Comparison of ENCODE assay signal across 9 cellular contexts in genomic region chr17:45299311-45299710, GRCh38. TPM values are rescaled to one million over a fixed set of nuclear protein-coding genes. Genes with fewer than 3 reads are reported as not detected.
DNase-seq lines count a peak whose midpoint lies in the region; ATAC-seq and FAIRE-seq lines count a peak whose summit lies in the region.
"Had no signal": no experiment of that assay in that cellular context is flagged by ENCODE, and none has a peak within 500 bp of the region (broad histone marks: within the 10 kb centered on the region; RNA-seq: fewer than 3 reads in every experiment).

No MANE protein-coding gene starts in this region.

- H3K36me3 ChIP-seq in CD4-positive, CD25-positive, alpha-beta regulatory T cell (ENCODE audit: control insufficient read depth, insufficient read depth, low read length): peaks cover 25% of the 10 kb centered on the region
- H3K36me3 ChIP-seq: thoracic aorta had no signal

- no peaks in the 10 kb centered on the region for H3K9me3 Mint-ChIP-seq in CD4-positive, CD25-positive, alpha-beta regulatory T cell
- no peaks in the 10 kb centered on the region for H3K9me3 Mint-ChIP-seq in dendritic cell treated with granulocyte-macrophage colony-stimulating factor and Interleukin-4, amounts not matched to agents 40 ng/mL and 50 ng/mL, for 4 days
- H3K9me3 Mint-ChIP-seq in natural killer cell treated with Interleukin-12 subunit alpha and Interleukin-12 subunit beta and Interleukin-15 and Interleukin-18, amount 100 ng/mL, for 72 hours: no peaks in the 10 kb centered on the region

- no peaks in the 10 kb centered on the region for H3K27me3 ChIP-seq in CD4-positive, CD25-positive, alpha-beta regulatory T cell (ENCODE audit: control insufficient read depth, insufficient read depth, low read length)

- H3K9me3 ChIP-seq in CD4-positive, CD25-positive, alpha-beta regulatory T cell (ENCODE audit: control insufficient read depth in 2 of 2, low read length in 2 of 2): no peaks in the 10 kb centered on the region
- H3K9me3 ChIP-seq: thoracic aorta had no signal

- intact Hi-C loops in dendritic cell treated with granulocyte-macrophage colony-stimulating factor and Interleukin-4, amounts not matched to agents 40 ng/mL and 50 ng/mL, for 4 days (cut with micrococcal nuclease): no loop called here

- no peak for DNase-seq in CD4-positive, CD25-positive, alpha-beta regulatory T cell
- DNase-seq in MV-4-11 (lab: John Stamatoyannopoulos, UW) (peak; percentile 83), OCI-M1 (lab: John Stamatoyannopoulos, UW) (no peak), HTR-8/SVneo (ENCODE audit: insufficient read length, low spot score) (no peak), T1000 (lab: John Stamatoyannopoulos, UW) (no peak)
- no peak for DNase-seq in natural killer cell treated with Interleukin-12 subunit alpha and Interleukin-12 subunit beta and Interleukin-15 and Interleukin-18, amount 100 ng/mL, for 72 hours (ENCODE audit: low spot score)

- peak overlapping the region in 2 of 3 donors; percentile 2 to 82 for H3K27ac Mint-ChIP-seq in CD4-positive, CD25-positive, alpha-beta regulatory T cell
- H3K27ac Mint-ChIP-seq in dendritic cell treated with granulocyte-macrophage colony-stimulating factor and Interleukin-4, amounts not matched to agents 40 ng/mL and 50 ng/mL, for 4 days: peak overlapping the region; percentile 68
- peak overlapping the region; percentile 86 to 97 for H3K27ac Mint-ChIP-seq in natural killer cell treated with Interleukin-12 subunit alpha and Interleukin-12 subunit beta and Interleukin-15 and Interleukin-18, amount 100 ng/mL, for 72 hours

- H3K4me1 Mint-ChIP-seq in CD4-positive, CD25-positive, alpha-beta regulatory T cell: peaks cover 41 to 95% (median 64%) of the 10 kb centered on the region in 4 donors
- H3K4me1 Mint-ChIP-seq in dendritic cell treated with granulocyte-macrophage colony-stimulating factor and Interleukin-4, amounts not matched to agents 40 ng/mL and 50 ng/mL, for 4 days (ENCODE audit: low read depth): peaks cover 84% of the 10 kb centered on the region
- peaks cover 66 to 67% of the 10 kb centered on the region in 2 donors for H3K4me1 Mint-ChIP-seq in natural killer cell treated with Interleukin-12 subunit alpha and Interleukin-12 subunit beta and Interleukin-15 and Interleukin-18, amount 100 ng/mL, for 72 hours (ENCODE audit: low read depth in 2 of 2)

- no peak overlapping the region for H3K4me3 ChIP-seq in CD4-positive, CD25-positive, alpha-beta regulatory T cell (ENCODE audit: low read depth, low read length)
- H3K4me3 ChIP-seq: thoracic aorta had no signal

- H3K4me1 ChIP-seq in CD4-positive, CD25-positive, alpha-beta regulatory T cell (ENCODE audit: control insufficient read depth, insufficient read depth, low read length, poor library complexity, severe bottlenecking): peaks cover 70% of the 10 kb centered on the region

- peaks cover 14% of the 10 kb centered on the region for H3K36me3 Mint-ChIP-seq in CD4-positive, CD25-positive, alpha-beta regulatory T cell
- H3K36me3 Mint-ChIP-seq in dendritic cell treated with granulocyte-macrophage colony-stimulating factor and Interleukin-4, amounts not matched to agents 40 ng/mL and 50 ng/mL, for 4 days (ENCODE audit: low read depth): peaks cover 66% of the 10 kb centered on the region
- H3K36me3 Mint-ChIP-seq in natural killer cell treated with Interleukin-12 subunit alpha and Interleukin-12 subunit beta and Interleukin-15 and Interleukin-18, amount 100 ng/mL, for 72 hours: peaks cover 7% of the 10 kb centered on the region

- ATAC-seq in CD4-positive, CD25-positive, alpha-beta regulatory T cell (ENCODE audit: low read depth in 2 of 2): no peak
- ATAC-seq in natural killer cell treated with Interleukin-12 subunit alpha and Interleukin-12 subunit beta and Interleukin-15 and Interleukin-18, amount 100 ng/mL, for 72 hours: no peak
- no peak for ATAC-seq in HG03457 (IDR thresholded peaks at IDR 0.05; ENCODE audit: unreplicated experiment)

- no peak for FAIRE-seq in HTR-8/SVneo (lab: Jason Lieb, UNC)

- H3K27me3 Mint-ChIP-seq in CD4-positive, CD25-positive, alpha-beta regulatory T cell: no peaks in the 10 kb centered on the region
- H3K27me3 Mint-ChIP-seq in dendritic cell treated with granulocyte-macrophage colony-stimulating factor and Interleukin-4, amounts not matched to agents 40 ng/mL and 50 ng/mL, for 4 days: no peaks in the 10 kb centered on the region
- no peaks in the 10 kb centered on the region for H3K27me3 Mint-ChIP-seq in natural killer cell treated with Interleukin-12 subunit alpha and Interleukin-12 subunit beta and Interleukin-15 and Interleukin-18, amount 100 ng/mL, for 72 hours

- H3K4me3 Mint-ChIP-seq in CD4-positive, CD25-positive, alpha-beta regulatory T cell: peak overlapping the region in 3 of 4 donors; percentile 2 to 50 (median 50)
- no peak overlapping the region for H3K4me3 Mint-ChIP-seq in dendritic cell treated with granulocyte-macrophage colony-stimulating factor and Interleukin-4, amounts not matched to agents 40 ng/mL and 50 ng/mL, for 4 days
- no peak overlapping the region for H3K4me3 Mint-ChIP-seq in natural killer cell treated with Interleukin-12 subunit alpha and Interleukin-12 subunit beta and Interleukin-15 and Interleukin-18, amount 100 ng/mL, for 72 hours

- H3K27ac ChIP-seq in CD4-positive, CD25-positive, alpha-beta regulatory T cell (ENCODE audit: insufficient read depth, low read length, poor library complexity, severe bottlenecking): no peak overlapping the region
- H3K27ac ChIP-seq: thoracic aorta had no signal

RNA-seq across cellular contexts. Expression of gene MAP3K14, which starts 17.5 kb away (rescaled TPM):
- total RNA-seq in CD4-positive, CD25-positive, alpha-beta regulatory T cell: 61.3 TPM
- 1 to 10 TPM; 5.9 to 7.9 (median 6.7) TPM for polyA plus RNA-seq in CD4-positive, CD25-positive, alpha-beta regulatory T cell
- total RNA-seq in natural killer cell treated with Interleukin-12 subunit alpha and Interleukin-12 subunit beta and Interleukin-15 and Interleukin-18, amount 100 ng/mL, for 72 hours: 10 to 100 TPM; 65.9 to 75.4 TPM

RNA-seq across cellular contexts. Expression of gene SPATA32, which starts 37.4 kb away (rescaled TPM):
- total RNA-seq in CD4-positive, CD25-positive, alpha-beta regulatory T cell: 0.20 TPM
- polyA plus RNA-seq in CD4-positive, CD25-positive, alpha-beta regulatory T cell: under 1 TPM in 2 of 4 donors, not detected in 2; 0.36 to 0.60 TPM
- total RNA-seq in natural killer cell treated with Interleukin-12 subunit alpha and Interleukin-12 subunit beta and Interleukin-15 and Interleukin-18, amount 100 ng/mL, for 72 hours: under 1 TPM; 0.62 to 0.81 TPM
- total RNA-seq: thoracic aorta had no signal

Comparison
In these comparisons a context has a peak if more than half of its experiments do, and no peak if none do; other contexts are left out.
1. H3K4me3 Mint-ChIP-seq: peak in CD4-positive, CD25-positive, alpha-beta regulatory T cell (3 of 4); none in dendritic cell treated with granulocyte-macrophage colony-stimulating factor and Interleukin-4, amounts not matched to agents 40 ng/mL and 50 ng/mL, for 4 days (single experiment) and natural killer cell treated with Interleukin-12 subunit alpha and Interleukin-12 subunit beta and Interleukin-15 and Interleukin-18, amount 100 ng/mL, for 72 hours (single experiment).
2. Peak in every context shown above with its lines, with median percentiles within 50 percentile points of each other: H3K27ac Mint-ChIP-seq.